Comparison of ENCODE assay signal across 8 cellular contexts in genomic region chr12:52032431-52032796, GRCh38. TPM values are rescaled to one million over a fixed set of nuclear protein-coding genes. Genes with fewer than 3 reads are reported as not detected.
DNase-seq lines count a peak whose midpoint lies in the region; ATAC-seq and TF ChIP-seq lines count a peak whose summit lies in the region.

No MANE protein-coding gene starts in this region.

- peak overlapping the region; percentile 58 for H3K9ac ChIP-seq in MM.1S (ENCODE audit: low read length)
- peak overlapping the region; percentile 65 for H3K9ac ChIP-seq in mammary epithelial cell (ENCODE audit: insufficient read depth, low read length)

- DNase-seq in CD4-positive, alpha-beta memory T cell: peak in 1 of 5 donors; percentile 43
- DNase-seq in MM.1S (no peak), mammary epithelial cell (peak; percentile 43), left kidney (ENCODE audit: low read depth, low spot score) (peak; percentile 68), stomach (peak; percentile 78), NCI-H510A (lab: John Stamatoyannopoulos, UW) (no peak)
- DNase-seq in activated CD4-positive, alpha-beta T cell treated with anti-CD3 and anti-CD28 coated beads, Interleukin-2, amount 50 U/mL, for 48 hours: no peak

- H3K27ac Mint-ChIP-seq in CD4-positive, alpha-beta memory T cell: peak overlapping the region; percentile 86 to 98 (median 96)

- TF ChIP-seq POLR2A in stomach (IDR thresholded peaks at IDR 0.05): no peak

- peaks cover 28% of the 10 kb centered on the region for H3K4me1 ChIP-seq in CD4-positive, alpha-beta memory T cell (ENCODE audit: insufficient read depth, low read length)
- peaks cover 13% of the 10 kb centered on the region for H3K4me1 ChIP-seq in MM.1S (ENCODE audit: low read length)
- H3K4me1 ChIP-seq in mammary epithelial cell (ENCODE audit: insufficient read depth, low read length): peaks cover 19% of the 10 kb centered on the region
- H3K4me1 ChIP-seq in stomach: peaks cover 14 to 41% (median 28%) of the 10 kb centered on the region in 4 donors

- no peaks in the 10 kb centered on the region for H3K9me3 ChIP-seq in CD4-positive, alpha-beta memory T cell (ENCODE audit: control insufficient read depth in 1 of 2, low read length in 2 of 2)
- H3K9me3 ChIP-seq in MM.1S (replicated peaks; ENCODE audit: insufficient read depth, low read length) (no peaks in the 10 kb centered on the region), mammary epithelial cell (replicated peaks; ENCODE audit: insufficient read depth, low read length) (no peaks in the 10 kb centered on the region), stomach (no peaks in the 10 kb centered on the region)

- TSS peak; percentile 84 for BruUV-seq in mammary epithelial cell (replicated peaks; lab: Mats Ljungman, UMichigan)

- peaks cover 31% of the 10 kb centered on the region for H3F3A ChIP-seq in MM.1S (ENCODE audit: insufficient read depth, low read length)

- H4K20me1 ChIP-seq in MM.1S (ENCODE audit: insufficient read depth, low read length) (no peaks in the 10 kb centered on the region), mammary epithelial cell (ENCODE audit: insufficient read depth, low read length) (no peaks in the 10 kb centered on the region)

- H3K9me3 Mint-ChIP-seq in CD4-positive, alpha-beta memory T cell: peaks cover 0 to 2% (median 0%) of the 10 kb centered on the region in 8 donors

- TF ChIP-seq EP300 in stomach (IDR thresholded peaks at IDR 0.05): no peak

- intact Hi-C loops in CD4-positive, alpha-beta memory T cell (cut with micrococcal nuclease): no loop called here
- intact Hi-C loops in mammary epithelial cell (cut with micrococcal nuclease): no loop called here
- intact Hi-C loops in stomach (cut with DNase I; ENCODE audit: low total_unique reads): no loop called here

- no peaks in the 10 kb centered on the region for H3K9me2 ChIP-seq in MM.1S (replicated peaks; ENCODE audit: insufficient read depth, low read length)

- H3K27ac ChIP-seq in CD4-positive, alpha-beta memory T cell (ENCODE audit: low read depth, low read length): peak overlapping the region; percentile 54
- H3K27ac ChIP-seq in MM.1S (ENCODE audit: low read length) (peak overlapping the region; percentile 36; the same call in 1 of the 2 replicates), mammary epithelial cell (ENCODE audit: insufficient read depth, low read depth, low read length) (no peak overlapping the region), stomach (peak overlapping the region; percentile 87 to 95 (median 91))

- in situ Hi-C loops in mammary epithelial cell (cut with MboI; ENCODE audit: low sequenced_read_pairs in 2 of 2): no loop called here

- dilution Hi-C loops in mammary epithelial cell (cut with HindIII; ENCODE audit: low sequenced_read_pairs): loop anchor here (5.0 kb wide), 2 partner anchors 60 to 190 kb away; no protein-coding TSS in a partner anchor

- no peaks in the 10 kb centered on the region for H3K27me3 Mint-ChIP-seq in CD4-positive, alpha-beta memory T cell

- H3K4me3 Mint-ChIP-seq in CD4-positive, alpha-beta memory T cell: peak overlapping the region; percentile 68 to 87 (median 79)

- H3K4me3 ChIP-seq in CD4-positive, alpha-beta memory T cell (ENCODE audit: low read length in 2 of 2): peak overlapping the region in 1 of 2 donors; percentile 3
- peak overlapping the region; percentile 43 for H3K4me3 ChIP-seq in MM.1S (ENCODE audit: low read length)
- H3K4me3 ChIP-seq in mammary epithelial cell (replicated peaks in 1 of 3; ENCODE audit: insufficient read depth in 1 of 3, low read depth in 2 of 3, low read length in 3 of 3): peak overlapping the region; percentile 14 to 27 (median 20)
- peak overlapping the region; percentile 19 to 42 (median 29) for H3K4me3 ChIP-seq in stomach

- no peak for ATAC-seq in HG02938 (IDR thresholded peaks at IDR 0.05; ENCODE audit: unreplicated experiment)

- H3K36me3 Mint-ChIP-seq in CD4-positive, alpha-beta memory T cell: no peaks in the 10 kb centered on the region

- H3K79me2 ChIP-seq in MM.1S (ENCODE audit: low read length): no peaks in the 10 kb centered on the region
- H3K79me2 ChIP-seq in mammary epithelial cell (ENCODE audit: insufficient read depth, low read length): no peaks in the 10 kb centered on the region

- POLR2A ChIA-PET in CD4-positive, alpha-beta memory T cell (lab: Charles Lee; ENCODE audit: partially characterized antibody): interaction anchor here (1.1 to 3.7 kb wide), 8 partner anchors 9 to 51 kb away, joined by 3 to 21 read pairs (median 8); partner anchors contain the start of genes ATG101 and NR4A1

- CTCF ChIA-PET in CD4-positive, alpha-beta memory T cell (lab: Charles Lee; ENCODE audit: partially characterized antibody): interaction anchor here (0.9 to 20.6 kb wide), 11 partner anchors 7 to 84 kb away, joined by 3 to 1048 read pairs (median 9); partner anchors contain the start of genes ATG101, NR4A1, SMIM41 and TAMALIN
- CTCF ChIA-PET in mammary epithelial cell (lab: Charles Lee; ENCODE audit: low non-redundant PET): interaction anchor here (0.7 to 1.0 kb wide), 2 partner anchors 9 to 39 kb away, joined by 4 to 6 read pairs; no protein-coding TSS in a partner anchor

- H3K4me2 ChIP-seq in MM.1S (ENCODE audit: low read depth, low read length) (peak overlapping the region; percentile 78), mammary epithelial cell (ENCODE audit: insufficient read depth, low read depth, low read length) (peak overlapping the region; percentile 87)

- H3K4me1 Mint-ChIP-seq in CD4-positive, alpha-beta memory T cell: peaks cover 13 to 44% (median 23%) of the 10 kb centered on the region in 4 donors

- no peak for TF ChIP-seq CTCF in MM.1S (IDR thresholded peaks at IDR 0.05; ENCODE audit: low read length)
- no peak for TF ChIP-seq CTCF in mammary epithelial cell (conservative IDR thresholded peaks at IDR 0.05 in 1 of 2, IDR thresholded peaks at IDR 0.05 in 1 of 2; ENCODE audit: extremely low read depth in 1 of 2, insufficient read depth in 1 of 2, low read depth in 1 of 2, low read length in 2 of 2)
- no peak for TF ChIP-seq CTCF in stomach (IDR thresholded peaks at IDR 0.05)

- peak overlapping the region; percentile 54 for H2AFZ ChIP-seq in MM.1S (ENCODE audit: low read length)
- peak overlapping the region; percentile 81 for H2AFZ ChIP-seq in mammary epithelial cell (ENCODE audit: low read depth, low read length)

- no peaks in the 10 kb centered on the region for H3K36me3 ChIP-seq in CD4-positive, alpha-beta memory T cell (ENCODE audit: insufficient read depth, low read length)
- H3K36me3 ChIP-seq in MM.1S (replicated peaks; ENCODE audit: insufficient read depth, low read length) (no peaks in the 10 kb centered on the region), mammary epithelial cell (ENCODE audit: insufficient read depth, low read length) (no peaks in the 10 kb centered on the region), stomach (no peaks in the 10 kb centered on the region)

- 2% methylated on average over 5 of the region's 5 CpGs for WGBS in mammary epithelial cell (ENCODE audit: low coverage, missing lambda C conversion rate)
- 4 to 7% (median 6%) methylated on average over 5 of the region's 5 CpGs for WGBS in stomach, 5 donors

- no peaks in the 10 kb centered on the region for H3K27me3 ChIP-seq in CD4-positive, alpha-beta memory T cell (ENCODE audit: insufficient read depth, low read length)
- H3K27me3 ChIP-seq in MM.1S (replicated peaks; ENCODE audit: insufficient read depth, low read length) (peaks cover 19% of the 10 kb centered on the region), mammary epithelial cell (ENCODE audit: insufficient read depth, low read length) (no peaks in the 10 kb centered on the region), stomach (no peaks in the 10 kb centered on the region)

RNA-seq across cellular contexts. Expression of gene NR4A1, which starts 18.8 kb away (rescaled TPM):
- total RNA-seq in CD4-positive, alpha-beta memory T cell: 1 to 10 TPM; 1.1 to 1.3 TPM
- polyA plus RNA-seq in CD4-positive, alpha-beta memory T cell: 1 to 10 TPM; 1.2 to 1.3 TPM
- total RNA-seq in mammary epithelial cell (1 to 10 TPM in 1 of 2 donors, under 1 TPM in 1; 0.17 to 2.4 TPM), stomach (100 to 1,000 TPM in 3 of 5 donors, 10 to 100 TPM in 2; 29.4 to 384 (median 230) TPM)
- polyA plus RNA-seq in mammary epithelial cell (0.44 TPM), stomach (10 to 100 TPM; 41.3 to 65.5 (median 55.0) TPM)
- polyA minus RNA-seq in mammary epithelial cell: 1.4 TPM

RNA-seq across cellular contexts. Expression of gene TAMALIN, which starts 25.7 kb away (rescaled TPM):
- total RNA-seq in CD4-positive, alpha-beta memory T cell: 10 to 100 TPM; 30.5 to 31.7 TPM
- polyA plus RNA-seq in CD4-positive, alpha-beta memory T cell: 1 to 10 TPM; 1.2 to 5.3 TPM
- total RNA-seq in mammary epithelial cell: under 1 TPM in 1 of 2 donors, not detected in 1; 0.50 TPM
- 0.10 TPM for polyA plus RNA-seq in mammary epithelial cell
- polyA minus RNA-seq in mammary epithelial cell: not detected
- 10 to 100 TPM in 2 of 5 donors, 1 to 10 TPM in 2, not detected in 1; 2.7 to 61.3 (median 16.6) TPM for total RNA-seq in stomach
- 10 to 100 TPM in 2 of 3 donors, 1 to 10 TPM in 1; 6.4 to 17.0 (median 16.3) TPM for polyA plus RNA-seq in stomach

RNA-seq across cellular contexts. Expression of gene ATG101, which starts 37.4 kb away (rescaled TPM):
- total RNA-seq in CD4-positive, alpha-beta memory T cell: 10 to 100 TPM; 24.4 to 27.0 TPM
- polyA plus RNA-seq in CD4-positive, alpha-beta memory T cell: 10 to 100 TPM; 22.2 to 27.1 TPM
- total RNA-seq in mammary epithelial cell (10 to 100 TPM; 44.8 to 59.4 TPM), stomach (100 to 1,000 TPM in 1 of 5 donors, 10 to 100 TPM in 3, 1 to 10 TPM in 1; 7.6 to 105 (median 36.5) TPM)
- polyA plus RNA-seq in mammary epithelial cell (90.8 TPM), stomach (10 to 100 TPM; 36.8 to 80.3 (median 67.1) TPM)
- 36.4 TPM for polyA minus RNA-seq in mammary epithelial cell

RNA-seq across cellular contexts. Expression of gene SMIM41, which starts 47.1 kb away (rescaled TPM):
- not detected for total RNA-seq in CD4-positive, alpha-beta memory T cell
- polyA plus RNA-seq in CD4-positive, alpha-beta memory T cell: not detected
- total RNA-seq in mammary epithelial cell: under 1 TPM in 1 of 2 donors, not detected in 1; 0.17 TPM
- not detected for polyA plus RNA-seq in mammary epithelial cell
- not detected for polyA minus RNA-seq in mammary epithelial cell
- total RNA-seq in stomach: 10 to 100 TPM in 1 of 5 donors, 1 to 10 TPM in 3, not detected in 1; 1.1 to 21.6 (median 6.8) TPM
- 10 to 100 TPM in 1 of 3 donors, 1 to 10 TPM in 2; 1.5 to 11.8 (median 6.5) TPM for polyA plus RNA-seq in stomach

Comparison
In these comparisons a context has a peak if more than half of its experiments do, and no peak if none do; other contexts are left out.
1. DNase-seq: peak in mammary epithelial cell (single experiment), left kidney (single experiment) and stomach (single experiment); none in MM.1S (single experiment), NCI-H510A (single experiment) and activated CD4-positive, alpha-beta T cell treated with anti-CD3 and anti-CD28 coated beads, Interleukin-2, amount 50 U/mL, for 48 hours (0 of 2).
2. RNA of gene NR4A1, which starts 18.8 kb away (total RNA-seq): 29.4 to 384 TPM in stomach; 0.17 to 2.4 TPM in mammary epithelial cell and 1.1 to 1.3 TPM in CD4-positive, alpha-beta memory T cell; every median in the first group is over 4 times any median in the second.